Comparison of ENCODE assay signal across 19 cellular contexts in genomic region chr4:184882276-184882675, GRCh38.
"Had no signal": no experiment of that assay in that cellular context is flagged by ENCODE, and none has a peak within 500 bp of the region (broad histone marks: within the 10 kb centered on the region; RNA-seq: fewer than 3 reads in every experiment).

No MANE protein-coding gene starts in this region.

- H3K9me3 ChIP-seq: lower lobe of right lung, psoas muscle, sigmoid colon, spleen, transverse colon, upper lobe of right lung had no signal

- DNase-seq: head of caudate nucleus; hippocampal formation; left ventricle myocardium superior; lower lobe of right lung; mammary epithelial cell; mesenchymal stem cell; naive thymus-derived CD8-positive, alpha-beta T cell; nucleus accumbens; psoas muscle; sigmoid colon; small intestine; spleen; stimulated activated CD4-positive, alpha-beta T cell treated with anti-CD3 and anti-CD28 coated beads, Interleukin-4, amount 100 ng/mL, for 24 hours; stimulated activated naive CD4-positive, alpha-beta T cell; substantia nigra; transverse colon; upper lobe of right lung had no signal

- H3K4me3 ChIP-seq: lower lobe of right lung, psoas muscle, sigmoid colon, spleen, transverse colon, upper lobe of right lung had no signal

- H3K9ac ChIP-seq: parathyroid adenoma had no signal

- H3K27me3 ChIP-seq: sigmoid colon, spleen, transverse colon, upper lobe of right lung had no signal

- H2AFZ ChIP-seq: parathyroid adenoma had no signal

- H3K4me1 ChIP-seq: lower lobe of right lung, parathyroid adenoma, psoas muscle, sigmoid colon, spleen, transverse colon, upper lobe of right lung had no signal

- H3K36me3 ChIP-seq: lower lobe of right lung, sigmoid colon, spleen, transverse colon, upper lobe of right lung had no signal

- H3K27ac ChIP-seq: lower lobe of right lung, parathyroid adenoma, psoas muscle, sigmoid colon, spleen, transverse colon, upper lobe of right lung had no signal

- H3K79me2 ChIP-seq: parathyroid adenoma had no signal

- ATAC-seq: left ventricle myocardium superior; lower lobe of right lung; naive thymus-derived CD8-positive, alpha-beta T cell; psoas muscle; stimulated activated effector memory CD8-positive, alpha-beta T cell treated with anti-CD3 and anti-CD28 coated beads, Interleukin-12 subunit alpha, Interleukin-12 subunit beta, amount 100 ng/mL, for 72 hours; upper lobe of right lung had no signal
